Comparison of ENCODE assay signal across 16 cellular contexts in genomic region chr2:230054079-230054478, GRCh38. TPM values are rescaled to one million over a fixed set of nuclear protein-coding genes. Genes with fewer than 3 reads are reported as not detected.
A peak's percentile ranks its signal among the peaks of the same experiment; 100 is the strongest.
DNase-seq lines count a peak whose midpoint lies in the region; ATAC-seq, FAIRE-seq and TF ChIP-seq lines count a peak whose summit lies in the region.
"Had no signal": no experiment of that assay in that cellular context is flagged by ENCODE, and none has a peak within 500 bp of the region (broad histone marks: within the 10 kb centered on the region; RNA-seq: fewer than 3 reads in every experiment).

No MANE protein-coding gene starts in this region.

- ATAC-seq in A549 (peak; percentile 86 to 91), SK-N-SH treated with all-trans-retinoic acid at 6 μM for 48 hours (peak; percentile 81)

- TF ChIP-seq CTCF in A549 (IDR thresholded peaks at IDR 0.05) = no peak
- TF ChIP-seq CTCF in fibroblast of villous mesenchyme (IDR thresholded peaks at IDR 0.05; ENCODE audit: insufficient read depth, low read depth, low read length) = no peak

- TF ChIP-seq POLR2A in A549 (IDR thresholded peaks at IDR 0.05; ENCODE audit: low read length) = no peak

- TF ChIP-seq RAD21 in A549 (conservative IDR thresholded peaks at IDR 0.05 in 1 of 2, IDR thresholded peaks at IDR 0.05 in 1 of 2) = no peak

- TF ChIP-seq EP300 in A549 (IDR thresholded peaks at IDR 0.05) = no peak

- H3K4me3 ChIP-seq in A549 (no peak overlapping the region), fibroblast of villous mesenchyme (ENCODE audit: low read depth, low read length) (no peak overlapping the region), SJCRH30 (no peak overlapping the region)
- H3K4me3 ChIP-seq: adrenal gland, sigmoid colon had no signal

- POLR2A ChIA-PET in A549 (lab: Yijun Ruan, JAX) = no interaction called here

- peak overlapping the region; percentile 56 for H3K4me2 ChIP-seq in A549

- H3K27me3 ChIP-seq in SJCRH30 = no peaks in the 10 kb centered on the region
- H3K27me3 ChIP-seq: adrenal gland, sigmoid colon had no signal

- peak in 1 of 2 experiments; percentile 33 for DNase-seq in A549 (ENCODE audit: low read depth in 1 of 2, low spot score in 1 of 2)
- DNase-seq in GM03348 (ENCODE audit: low spot score) = peak; percentile 41
- peak; percentile 11 for DNase-seq in fibroblast of villous mesenchyme (ENCODE audit: low read depth)
- no peak for DNase-seq in SJCRH30
- no peak for DNase-seq in islet precursor cell
- no peak for DNase-seq in NK-92 (lab: John Stamatoyannopoulos, UW; ENCODE audit: unreplicated experiment)
- DNase-seq in LoVo (ENCODE audit: low spot score) = no peak
- DNase-seq: Caco-2; midbrain; MM.1S; NCI-H774; sigmoid colon; stimulated activated CD8-positive, alpha-beta memory T cell treated with anti-CD3 and anti-CD28 coated beads, Interleukin-4, amount 100 ng/mL, for 48 hours had no signal

- no peaks in the 10 kb centered on the region for H3K36me3 ChIP-seq in SJCRH30
- H3K36me3 ChIP-seq: adrenal gland had no signal

- H3K27ac ChIP-seq in A549 (peak overlapping the region; percentile 19 to 51; a peak in 2 of 6 replicates), SJCRH30 (no peak overlapping the region)
- H3K27ac ChIP-seq: adrenal gland, sigmoid colon had no signal

- CTCF ChIA-PET in A549 (lab: Yijun Ruan, JAX) = interaction anchor here (0.8 to 6.0 kb wide), 5 partner anchors 10 to 105 kb away, joined by 3 to 44 read pairs (median 3); no protein-coding TSS in a partner anchor

- H3K9me3 ChIP-seq in A549 (no peaks in the 10 kb centered on the region), SJCRH30 (replicated peaks) (no peaks in the 10 kb centered on the region)
- H3K9me3 ChIP-seq: adrenal gland, Caco-2, sigmoid colon had no signal

- FAIRE-seq in A549 (lab: Jason Lieb, UNC) = no peak
- FAIRE-seq: GM18507 had no signal

- H3K4me1 ChIP-seq in A549 = peaks cover 23% of the 10 kb centered on the region; the same call in 2 of the 3 replicates
- no peaks in the 10 kb centered on the region for H3K4me1 ChIP-seq in SJCRH30
- H3K4me1 ChIP-seq: Caco-2, sigmoid colon had no signal

TF ChIP-seq in A549, 52 proteins besides CTCF, POLR2A, EP300 and RAD21:
- no peak for TF ChIP-seq KDM5A (IDR thresholded peaks at IDR 0.05)
- TF ChIP-seq FOSL2 (IDR thresholded peaks at IDR 0.05) = no peak
- peak; percentile 26; the same call in 1 of the 2 replicates for TF ChIP-seq FOSL2 (CRISPR knock-in tag; IDR thresholded peaks at IDR 0.05)
- TF ChIP-seq MAFK (IDR thresholded peaks at IDR 0.05; ENCODE audit: partially characterized antibody) = peak; percentile 57

TF ChIP-seq in SK-N-SH treated with all-trans-retinoic acid at 6 μM for 48 hours, 23 proteins besides CTCF, POLR2A, EP300 and RAD21:
- TF ChIP-seq CSDC2 (CRISPR knock-in tag; IDR thresholded peaks at IDR 0.05) (no peak), ZFP30 (CRISPR knock-in tag; IDR thresholded peaks at IDR 0.05) (no peak), ZNF70 (CRISPR knock-in tag; IDR thresholded peaks at IDR 0.05) (no peak), TOX (CRISPR knock-in tag; IDR thresholded peaks at IDR 0.05; ENCODE audit: borderline replicate concordance) (no peak), ESRRG (CRISPR knock-in tag; IDR thresholded peaks at IDR 0.05) (no peak), PATZ1 (CRISPR knock-in tag; IDR thresholded peaks at IDR 0.05; ENCODE audit: borderline replicate concordance) (no peak), SNAI2 (CRISPR knock-in tag; IDR thresholded peaks at IDR 0.05) (no peak), ZC3H10 (CRISPR knock-in tag; IDR thresholded peaks at IDR 0.05) (no peak), ARNTL (CRISPR knock-in tag; IDR thresholded peaks at IDR 0.05; ENCODE audit: borderline replicate concordance, low read depth) (no peak), ISL1 (CRISPR knock-in tag; IDR thresholded peaks at IDR 0.05) (no peak), OSR1 (CRISPR knock-in tag; IDR thresholded peaks at IDR 0.05) (no peak)
- TF ChIP-seq, protein P1, sequence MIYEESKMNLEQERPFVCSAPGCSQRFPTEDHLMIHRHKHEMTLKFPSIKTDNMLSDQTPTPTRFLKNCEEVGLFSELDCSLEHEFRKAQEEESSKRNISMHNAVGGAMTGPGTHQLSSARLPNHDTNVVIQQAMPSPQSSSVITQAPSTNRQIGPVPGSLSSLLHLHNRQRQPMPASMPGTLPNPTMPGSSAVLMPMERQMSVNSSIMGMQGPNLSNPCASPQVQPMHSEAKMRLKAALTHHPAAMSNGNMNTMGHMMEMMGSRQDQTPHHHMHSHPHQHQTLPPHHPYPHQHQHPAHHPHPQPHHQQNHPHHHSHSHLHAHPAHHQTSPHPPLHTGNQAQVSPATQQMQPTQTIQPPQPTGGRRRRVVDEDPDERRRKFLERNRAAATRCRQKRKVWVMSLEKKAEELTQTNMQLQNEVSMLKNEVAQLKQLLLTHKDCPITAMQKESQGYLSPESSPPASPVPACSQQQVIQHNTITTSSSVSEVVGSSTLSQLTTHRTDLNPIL (CRISPR knock-in tag; IDR thresholded peaks at IDR 0.05; ENCODE audit: low read depth) = no peak
- TF ChIP-seq, protein P2, sequence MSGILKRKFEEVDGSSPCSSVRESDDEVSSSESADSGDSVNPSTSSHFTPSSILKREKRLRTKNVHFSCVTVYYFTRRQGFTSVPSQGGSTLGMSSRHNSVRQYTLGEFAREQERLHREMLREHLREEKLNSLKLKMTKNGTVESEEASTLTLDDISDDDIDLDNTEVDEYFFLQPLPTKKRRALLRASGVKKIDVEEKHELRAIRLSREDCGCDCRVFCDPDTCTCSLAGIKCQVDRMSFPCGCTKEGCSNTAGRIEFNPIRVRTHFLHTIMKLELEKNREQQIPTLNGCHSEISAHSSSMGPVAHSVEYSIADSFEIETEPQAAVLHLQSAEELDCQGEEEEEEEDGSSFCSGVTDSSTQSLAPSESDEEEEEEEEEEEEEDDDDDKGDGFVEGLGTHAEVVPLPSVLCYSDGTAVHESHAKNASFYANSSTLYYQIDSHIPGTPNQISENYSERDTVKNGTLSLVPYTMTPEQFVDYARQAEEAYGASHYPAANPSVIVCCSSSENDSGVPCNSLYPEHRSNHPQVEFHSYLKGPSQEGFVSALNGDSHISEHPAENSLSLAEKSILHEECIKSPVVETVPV (CRISPR knock-in tag; IDR thresholded peaks at IDR 0.05) = no peak
- TF ChIP-seq, protein P3, sequence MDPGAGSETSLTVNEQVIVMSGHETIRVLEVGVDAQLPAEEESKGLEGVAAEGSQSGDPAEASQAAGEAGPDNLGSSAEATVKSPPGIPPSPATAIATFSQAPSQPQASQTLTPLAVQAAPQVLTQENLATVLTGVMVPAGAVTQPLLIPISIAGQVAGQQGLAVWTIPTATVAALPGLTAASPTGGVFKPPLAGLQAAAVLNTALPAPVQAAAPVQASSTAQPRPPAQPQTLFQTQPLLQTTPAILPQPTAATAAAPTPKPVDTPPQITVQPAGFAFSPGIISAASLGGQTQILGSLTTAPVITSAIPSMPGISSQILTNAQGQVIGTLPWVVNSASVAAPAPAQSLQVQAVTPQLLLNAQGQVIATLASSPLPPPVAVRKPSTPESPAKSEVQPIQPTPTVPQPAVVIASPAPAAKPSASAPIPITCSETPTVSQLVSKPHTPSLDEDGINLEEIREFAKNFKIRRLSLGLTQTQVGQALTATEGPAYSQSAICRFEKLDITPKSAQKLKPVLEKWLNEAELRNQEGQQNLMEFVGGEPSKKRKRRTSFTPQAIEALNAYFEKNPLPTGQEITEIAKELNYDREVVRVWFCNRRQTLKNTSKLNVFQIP (CRISPR knock-in tag; IDR thresholded peaks at IDR 0.05; ENCODE audit: borderline replicate concordance, low read depth) = no peak
TF ChIP-seq in SK-N-SH treated with all-trans-retinoic acid at 6 μM for 48 hours: peak in this region for 0.

RNA-seq across cellular contexts. Expression of gene SLC16A14, which starts 14.6 kb away (rescaled TPM):
- polyA plus RNA-seq in A549 (2011; rRNA removed) (1.1 TPM in 2 replicates), A549 (2017; fragmentation: RNase III; extraction: RNeasy Plus Mini Kit Qiagen cat#74134 plus additional on column Dnase treatment) (0.37 to 0.55 TPM (median 0.38 TPM) in 3 replicates)
- 0.93 and 1.0 TPM in 2 replicates for polyA plus RNA-seq in A549 (2012; cell fraction: cytosol; rRNA removed)
- polyA plus RNA-seq in A549 (2012; cell fraction: nucleus; rRNA removed) = 0.61 and 1.1 TPM in 2 replicates
- polyA minus RNA-seq in A549 (2011; rRNA and poly(A)+ RNA removed) = 1.0 and 1.6 TPM in 2 replicates
- 1.3 and 3.5 TPM in 2 replicates for total RNA-seq in fibroblast of villous mesenchyme
- not detected in 2 replicates for total RNA-seq in SJCRH30 (2014; rRNA removed; shearing (Covaris generic))
- total RNA-seq: Caco-2 had no signal

Comparison
In these comparisons a context has a peak if more than half of its experiments do, and no peak if none do; other contexts are left out.
1. DNase-seq: peak in GM03348 (single experiment) and fibroblast of villous mesenchyme (single experiment); none in SJCRH30 (0 of 2), islet precursor cell (single experiment), NK-92 (single experiment) and LoVo (single experiment).